ENCODE assay signal across 8 cellular contexts in genomic region chr2:167294775-167295140, GRCh38. TPM values are rescaled to one million over a fixed set of nuclear protein-coding genes. Genes with fewer than 3 reads are reported as not detected.
DNase-seq lines count a peak whose midpoint lies in the region; ATAC-seq and TF ChIP-seq lines count a peak whose summit lies in the region.

No MANE protein-coding gene starts in this region.

- intact Hi-C loops in A673 (cut with micrococcal nuclease; ENCODE audit: unreplicated experiment): loop anchor here (5.0 kb wide), 1 partner anchor 38 kb away; no protein-coding TSS in a partner anchor
- intact Hi-C loops in thyroid gland (cut with DNase I): no loop called here

- peaks cover 2% of the 10 kb centered on the region for H3K36me3 Mint-ChIP-seq in central memory CD8-positive, alpha-beta T cell (ENCODE audit: insufficient read depth)

- peaks cover 35% of the 10 kb centered on the region for H3K27me3 Mint-ChIP-seq in central memory CD8-positive, alpha-beta T cell

- no peak for TF ChIP-seq CTCF in A673 (conservative IDR thresholded peaks at IDR 0.05; ENCODE audit: low read depth, low read length)
- TF ChIP-seq CTCF in thyroid gland (IDR thresholded peaks at IDR 0.05): no peak
- TF ChIP-seq CTCF in omental fat pad (IDR thresholded peaks at IDR 0.05): no peak

- no peak overlapping the region for H3K9ac ChIP-seq in HUES48 (ENCODE audit: low read depth, low read length)

- peaks cover 14% of the 10 kb centered on the region for H3K4me1 Mint-ChIP-seq in central memory CD8-positive, alpha-beta T cell

- H3K9me3 ChIP-seq in A673 (ENCODE audit: low read depth, low read length, poor library complexity, severe bottlenecking): no peaks in the 10 kb centered on the region
- H3K9me3 ChIP-seq in HUES48 (ENCODE audit: control insufficient read depth, insufficient read depth, low read length): no peaks in the 10 kb centered on the region
- no peaks in the 10 kb centered on the region for H3K9me3 ChIP-seq in muscle layer of duodenum (ENCODE audit: control insufficient read depth in 1 of 2, low read length in 2 of 2)
- no peaks in the 10 kb centered on the region for H3K9me3 ChIP-seq in thyroid gland

- CTCF ChIA-PET in A673 (lab: Charles Lee): interaction anchor here (1.3 kb wide), 1 partner anchor 39 kb away, joined by 3 read pairs; no protein-coding TSS in a partner anchor

- no TSS peak for BruUV-seq in A673 (replicated peaks; lab: Mats Ljungman, UMichigan)

- POLR2A ChIA-PET in A673 (lab: Charles Lee; ENCODE audit: low non-redundant PET): no interaction called here

- ATAC-seq in central memory CD8-positive, alpha-beta T cell (replicated peaks; ENCODE audit: extremely low read depth, poor library complexity, severe bottlenecking): no peak
- ATAC-seq in omental fat pad (ENCODE audit: low FRiP score): no peak

- DNase-seq in A673 (ENCODE audit: low spot score): no peak
- no peak for DNase-seq in central memory CD8-positive, alpha-beta T cell (ENCODE audit: low spot score in 2 of 2)
- DNase-seq in thyroid gland: no peak
- DNase-seq in omental fat pad (ENCODE audit: low spot score): no peak
- DNase-seq in NCI-H2196 treated with DMSO at 0.1 percent for 48 hours (lab: John Stamatoyannopoulos, UW; ENCODE audit: unreplicated experiment): no peak
- DNase-seq in NCI-H345 (lab: John Stamatoyannopoulos, UW): no peak

- peaks cover 15% of the 10 kb centered on the region for H3K4me1 ChIP-seq in A673 (ENCODE audit: insufficient read depth, low read length, poor library complexity, severe bottlenecking)
- H3K4me1 ChIP-seq in HUES48 (ENCODE audit: control insufficient read depth, insufficient read depth, low read length): peaks cover 53% of the 10 kb centered on the region
- H3K4me1 ChIP-seq in muscle layer of duodenum (ENCODE audit: control insufficient read depth in 1 of 2, insufficient read depth in 2 of 2, low read length in 2 of 2): peaks cover 4 to 23% of the 10 kb centered on the region in 2 donors
- peaks cover 0 to 16% of the 10 kb centered on the region in 2 donors for H3K4me1 ChIP-seq in thyroid gland

- H3K4me3 ChIP-seq in A673 (ENCODE audit: low read depth, low read length, poor library complexity, severe bottlenecking) (peak overlapping the region; percentile 72), HUES48 (ENCODE audit: low read depth, low read length) (peak overlapping the region; percentile 87), muscle layer of duodenum (ENCODE audit: low read depth in 1 of 2, low read length in 2 of 2) (peak overlapping the region; percentile 48 to 92), thyroid gland (replicated peaks in 1 of 3) (no peak overlapping the region)

- 18 to 21% methylated on average over 6 of the region's 6 CpGs for WGBS in thyroid gland, 2 donors

- H3K27ac Mint-ChIP-seq in central memory CD8-positive, alpha-beta T cell (ENCODE audit: low read depth): no peak overlapping the region

- H3K4me3 Mint-ChIP-seq in central memory CD8-positive, alpha-beta T cell: peak overlapping the region; percentile 77

- no peak for TF ChIP-seq POLR2A in thyroid gland (IDR thresholded peaks at IDR 0.05)

- H3K36me3 ChIP-seq in A673 (ENCODE audit: insufficient read depth, low read length, poor library complexity, severe bottlenecking) (no peaks in the 10 kb centered on the region), HUES48 (ENCODE audit: control insufficient read depth, insufficient read depth, low read length) (no peaks in the 10 kb centered on the region), muscle layer of duodenum (ENCODE audit: control insufficient read depth in 1 of 2, insufficient read depth in 2 of 2, low read length in 2 of 2) (no peaks in the 10 kb centered on the region), thyroid gland (no peaks in the 10 kb centered on the region)

- H3K27me3 ChIP-seq in A673 (replicated peaks; ENCODE audit: insufficient read depth, low read depth, low read length, poor library complexity): no peaks in the 10 kb centered on the region
- peaks cover 4% of the 10 kb centered on the region; the same call in 1 of the 2 replicates for H3K27me3 ChIP-seq in HUES48 (ENCODE audit: control insufficient read depth, insufficient read depth, low read length)
- peaks cover 4% of the 10 kb centered on the region for H3K27me3 ChIP-seq in muscle layer of duodenum (ENCODE audit: low read depth, low read length)
- peaks cover 5% of the 10 kb centered on the region for H3K27me3 ChIP-seq in thyroid gland

- H3K9me3 Mint-ChIP-seq in central memory CD8-positive, alpha-beta T cell: no peaks in the 10 kb centered on the region

- H3K27ac ChIP-seq in A673 (ENCODE audit: low read depth, low read length, poor library complexity, severe bottlenecking) (no peak overlapping the region), HUES48 (ENCODE audit: low read depth, low read length) (no peak overlapping the region), muscle layer of duodenum (ENCODE audit: low read length) (no peak overlapping the region), thyroid gland (no peak overlapping the region)

RNA-seq across cellular contexts. Expression of gene B3GALT1, which starts 2.0 kb away (rescaled TPM):
- total RNA-seq in A673 (2021): 3.3 and 3.7 TPM in 2 replicates
- under 1 TPM; 0.10 to 0.42 (median 0.26) TPM for total RNA-seq in thyroid gland
- 1 to 10 TPM in 1 of 4 donors, under 1 TPM in 3; 0.24 to 1.3 (median 0.59) TPM for total RNA-seq in omental fat pad

Comparison
In these comparisons a context has a peak if more than half of its experiments do, and no peak if none do; other contexts are left out.
1. H3K4me3 ChIP-seq: peak in A673 (single experiment), HUES48 (single experiment) and muscle layer of duodenum (2 of 2); none in thyroid gland (0 of 3).